ENCODE assay signal across 8 cellular contexts in the genomic region with DNA sequence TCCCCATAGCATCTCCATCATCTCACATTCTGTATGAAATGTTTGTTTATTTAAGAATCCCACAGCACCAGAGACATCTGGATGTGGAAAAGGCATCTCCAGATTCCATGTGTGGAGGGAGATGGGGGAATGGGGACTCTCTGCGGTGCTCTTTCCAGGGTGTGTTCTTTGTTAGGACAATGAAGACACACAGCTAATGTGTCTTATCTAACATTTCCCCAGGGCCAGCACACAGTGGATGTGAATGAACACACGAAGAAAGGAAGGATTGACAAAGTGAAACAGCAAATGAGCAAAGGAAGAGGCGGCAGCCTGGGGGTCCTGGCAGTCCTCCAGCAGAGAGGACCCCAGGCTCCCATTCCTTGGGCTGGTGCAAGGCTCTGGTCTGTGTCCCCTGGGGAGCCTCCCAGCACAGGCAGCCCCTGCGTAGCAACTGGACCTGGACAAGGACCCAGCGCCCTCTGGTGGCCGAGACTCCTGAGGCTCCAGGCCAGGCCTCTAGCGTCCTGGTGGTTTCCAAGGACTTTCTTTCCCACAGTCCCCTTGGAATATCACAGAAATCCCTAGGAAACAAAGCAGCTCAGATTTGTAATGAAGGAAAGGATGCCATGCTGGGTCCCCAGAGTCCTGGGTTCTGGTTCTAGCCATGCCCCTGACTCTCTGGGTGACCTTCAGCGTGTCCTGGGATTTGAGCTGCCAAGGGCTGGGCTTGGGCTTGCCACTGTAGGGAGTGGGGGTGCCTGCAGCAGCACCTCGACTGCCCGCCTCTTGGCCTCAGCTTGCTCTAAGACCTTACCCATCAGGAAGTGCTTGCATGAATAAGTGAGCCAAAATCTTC. TPM values are rescaled to one million over a fixed set of nuclear protein-coding genes. Genes with fewer than 3 reads are reported as not detected.
DNase-seq lines count a peak whose midpoint lies in the region; ATAC-seq and TF ChIP-seq lines count a peak whose summit lies in the region.

No MANE protein-coding gene starts in this region.

- H3K4me3 ChIP-seq in GM23248: no peak overlapping the region
- H3K4me3 ChIP-seq in cardiac fibroblast (replicated peaks in 1 of 2; ENCODE audit: low read depth in 2 of 2, low read length in 2 of 2): no peak overlapping the region

- DNase-seq in AG20443 (ENCODE audit: low spot score): peak; percentile 88
- peak; percentile 90 for DNase-seq in GM23248
- peak; percentile 64 for DNase-seq in NCI-H2196 treated with DMSO at 0.1 percent for 48 hours (lab: John Stamatoyannopoulos, UW; ENCODE audit: unreplicated experiment)
- DNase-seq in activated CD4-positive, CD25-positive, alpha-beta regulatory T cell treated with anti-CD3 and anti-CD28 coated beads, Interleukin-2, amount 50 U/mL, for 16 hours (ENCODE audit: low read depth, low spot score): peak; percentile 68
- DNase-seq in cardiac fibroblast (ENCODE audit: low read depth in 2 of 2): peak; percentile 87 to 90
- peak; percentile 93 to 94 for DNase-seq in stimulated activated CD4-positive, alpha-beta T cell treated with anti-CD3 and anti-CD28 coated beads, Interleukin-2, amount 100 ng/mL, for 24 hours

- H3F3A ChIP-seq in GM23248 (ENCODE audit: insufficient read depth): peaks cover 17% of the 10 kb centered on the region

- H3K9ac ChIP-seq in GM23248: no peak overlapping the region

- no peaks in the 10 kb centered on the region for H3K36me3 ChIP-seq in GM23248 (ENCODE audit: low read depth)

- peak overlapping the region; percentile 32; the same call in 1 of the 2 replicates for H2AFZ ChIP-seq in GM23248

- no peaks in the 10 kb centered on the region for H3K9me2 ChIP-seq in GM23248 (ENCODE audit: insufficient read depth)

- no peaks in the 10 kb centered on the region; the same call in 1 of the 2 replicates for H3K4me1 ChIP-seq in GM23248 (ENCODE audit: insufficient read depth)

- 15 to 18% methylated on average over 10 of the region's 10 CpGs for whole genome bisulfite sequencing in GM23248 (ENCODE audit: low coverage in 1 of 2, low lambda C conversion rate in 2 of 2, missing lambda C conversion rate in 2 of 2), 2 experiments

- no peaks in the 10 kb centered on the region for H4K20me1 ChIP-seq in GM23248 (ENCODE audit: insufficient read depth)

- in situ Hi-C loops in GM23248 (cut with MboI): no loop called here

- ATAC-seq in GM21381 (IDR thresholded peaks at IDR 0.05; ENCODE audit: unreplicated experiment): no peak

- H3K4me2 ChIP-seq in GM23248 (ENCODE audit: unreplicated experiment): no peak overlapping the region

- H3K27me3 ChIP-seq in GM23248 (replicated peaks; ENCODE audit: insufficient read depth) (no peaks in the 10 kb centered on the region), layer of hippocampus (ENCODE audit: control insufficient read depth, insufficient read depth, low read length) (no peaks in the 10 kb centered on the region)

- H3K27ac ChIP-seq in GM23248: peak overlapping the region; percentile 28; the same call in 1 of the 2 replicates
- peak overlapping the region; percentile 17 for H3K27ac ChIP-seq in layer of hippocampus (ENCODE audit: low read depth, low read length)

- TF ChIP-seq CTCF in cardiac fibroblast (IDR thresholded peaks at IDR 0.05; ENCODE audit: low read depth, low read length): peak; percentile 97

- no peaks in the 10 kb centered on the region for H3K9me3 ChIP-seq in GM23248 (ENCODE audit: low read depth)

- peaks cover 7% of the 10 kb centered on the region for H3K79me2 ChIP-seq in GM23248 (ENCODE audit: insufficient read depth)

RNA-seq across cellular contexts. Expression of gene PDLIM7, which starts 3.5 kb away (rescaled TPM):
- total RNA-seq in GM23248 (2014; rRNA removed; shearing (Covaris generic)): 320 and 357 TPM in 2 replicates
- polyA plus RNA-seq in GM23248 (2016; fragmentation: Nextera tagmentation; extraction: Ambion mirVana): 551 and 556 TPM in 2 replicates

RNA-seq across cellular contexts. Expression of gene DOK3, which starts 8.7 kb away (rescaled TPM):
- 0.25 and 0.97 TPM in 2 replicates for total RNA-seq in GM23248 (2014; rRNA removed; shearing (Covaris generic))
- 0.76 and 0.80 TPM in 2 replicates for polyA plus RNA-seq in GM23248 (2016; fragmentation: Nextera tagmentation; extraction: Ambion mirVana)

RNA-seq across cellular contexts. Expression of gene DDX41, which starts 15.9 kb away (rescaled TPM):
- 78.5 and 117 TPM in 2 replicates for total RNA-seq in GM23248 (2014; rRNA removed; shearing (Covaris generic))
- 63.0 and 67.9 TPM in 2 replicates for polyA plus RNA-seq in GM23248 (2016; fragmentation: Nextera tagmentation; extraction: Ambion mirVana)

RNA-seq across cellular contexts. Expression of gene DBN1, which starts 27.5 kb away (rescaled TPM):
- total RNA-seq in GM23248 (2014; rRNA removed; shearing (Covaris generic)): 224 and 257 TPM in 2 replicates
- polyA plus RNA-seq in GM23248 (2016; fragmentation: Nextera tagmentation; extraction: Ambion mirVana): 160 and 163 TPM in 2 replicates

RNA-seq across cellular contexts. Expression of gene FAM193B, which starts 53.5 kb away (rescaled TPM):
- 21.9 and 22.9 TPM in 2 replicates for total RNA-seq in GM23248 (2014; rRNA removed; shearing (Covaris generic))
- polyA plus RNA-seq in GM23248 (2016; fragmentation: Nextera tagmentation; extraction: Ambion mirVana): 6.1 and 8.0 TPM in 2 replicates
